In the genomic region with DNA sequence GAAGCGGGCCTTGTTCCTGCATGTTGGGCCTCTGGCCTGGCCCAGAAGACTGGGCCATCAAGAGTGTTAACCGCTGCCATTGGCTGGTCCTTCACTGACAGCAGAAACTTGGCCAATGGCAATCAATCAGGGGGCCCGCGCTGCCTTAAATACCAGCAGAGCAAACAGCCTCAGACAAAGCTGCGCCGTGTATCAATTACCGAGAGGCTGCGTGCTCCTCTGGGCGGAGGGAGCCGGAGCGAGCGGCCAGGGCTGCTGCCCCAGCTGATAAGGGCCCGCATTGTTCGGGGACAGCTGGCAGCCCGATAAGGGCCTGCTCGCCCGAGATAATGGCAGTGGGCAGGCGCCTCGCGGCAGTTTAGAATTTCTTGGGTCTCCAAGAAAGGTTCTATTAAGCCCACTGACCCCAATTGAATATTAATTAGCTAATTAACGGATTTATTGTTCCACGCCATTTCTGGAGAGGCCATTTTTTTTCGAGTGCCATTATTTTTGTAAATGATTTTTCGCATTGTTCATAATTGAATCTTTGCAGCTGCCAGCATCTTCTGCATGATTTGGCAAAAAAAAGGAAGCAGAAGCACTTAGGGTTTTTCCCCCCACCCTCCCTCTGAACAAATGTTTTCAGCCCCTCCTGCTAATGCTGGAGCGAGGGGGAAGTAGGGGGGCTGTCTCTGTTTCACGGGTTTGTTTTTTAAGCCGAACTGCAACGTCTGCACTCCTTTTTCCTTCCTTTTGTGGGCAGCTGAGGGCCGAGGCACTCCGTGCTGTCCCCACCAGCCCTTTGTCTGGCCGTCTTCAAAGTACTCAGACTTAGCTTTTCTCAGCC, we compare ENCODE assay signal across 11 cellular contexts. TPM values are rescaled to one million over a fixed set of nuclear protein-coding genes. Genes with fewer than 3 reads are reported as not detected.
A peak's percentile ranks its signal among the peaks of the same experiment; 100 is the strongest.
DNase-seq lines count a peak whose midpoint lies in the region; ATAC-seq and TF ChIP-seq lines count a peak whose summit lies in the region.
"Had no signal": no experiment of that assay in that cellular context is flagged by ENCODE, and none has a peak within 500 bp of the region (broad histone marks: within the 10 kb centered on the region; RNA-seq: fewer than 3 reads in every experiment).

No MANE protein-coding gene starts in this region.

- H3K27ac Mint-ChIP-seq in WTC11 (no peak overlapping the region), immature natural killer cell (no peak overlapping the region)
- H3K27ac Mint-ChIP-seq: activated naive CD4-positive, alpha-beta T cell treated with anti-CD3 and anti-CD28 coated beads, Interleukin-2, amount 50 U/mL, for 72 hours had no signal

- H3K27me3 Mint-ChIP-seq in WTC11 (ENCODE audit: low read depth) (no peaks in the 10 kb centered on the region), immature natural killer cell (ENCODE audit: low read depth in 3 of 3) (peaks cover 4 to 16% (median 8%) of the 10 kb centered on the region in 3 donors)

- H3K36me3 Mint-ChIP-seq in WTC11 (no peaks in the 10 kb centered on the region), immature natural killer cell (no peaks in the 10 kb centered on the region)
- H3K36me3 Mint-ChIP-seq: activated naive CD4-positive, alpha-beta T cell treated with anti-CD3 and anti-CD28 coated beads, Interleukin-2, amount 50 U/mL, for 72 hours had no signal

- no peaks in the 10 kb centered on the region for H3K9me3 Mint-ChIP-seq in WTC11
- no peaks in the 10 kb centered on the region for H3K9me3 Mint-ChIP-seq in immature natural killer cell
- H3K9me3 Mint-ChIP-seq: activated naive CD4-positive, alpha-beta T cell treated with anti-CD3 and anti-CD28 coated beads, Interleukin-2, amount 50 U/mL, for 72 hours had no signal

- TF ChIP-seq CTCF in WTC11 (IDR thresholded peaks at IDR 0.05) = no peak

- no peak overlapping the region for H3K4me3 ChIP-seq in skin epidermis

- POLR2A ChIA-PET in WTC11 (lab: Charles Lee) = no interaction called here

- peak; percentile 74 for ATAC-seq in WTC11
- no peak for ATAC-seq in GM21367 (IDR thresholded peaks at IDR 0.05; ENCODE audit: unreplicated experiment)
- no peak for ATAC-seq in esophagus mucosa
- ATAC-seq in GM19463 (IDR thresholded peaks at IDR 0.05; ENCODE audit: unreplicated experiment) = no peak
- ATAC-seq: activated naive CD4-positive, alpha-beta T cell treated with anti-CD3 and anti-CD28 coated beads, Interleukin-2, amount 50 U/mL, for 72 hours had no signal

- H3K4me3 Mint-ChIP-seq in WTC11 (no peak overlapping the region), immature natural killer cell (peak overlapping the region in 2 of 5 donors; percentile 27 to 48)

- CTCF ChIA-PET in WTC11 (lab: Charles Lee) = interaction anchor here (1.0 to 4.8 kb wide), 7 partner anchors 11 to 360 kb away, joined by 3 to 27 read pairs (median 4); a partner anchor contains a TSS

- peak overlapping the region in 13 of 21 experiments; percentile 9 to 83 (median 61) for H3K27ac ChIP-seq in skin epidermis

- DNase-seq in NCI-H1092 (lab: John Stamatoyannopoulos, UW) = peak; percentile 89
- no peak for DNase-seq in WTC11 (ENCODE audit: low spot score)
- peak in 44 of 51 donors; percentile 11 to 81 (median 60) for DNase-seq in hypothalamus (lab: John Stamatoyannopoulos, UW)
- no peak for DNase-seq in immature natural killer cell
- DNase-seq: NCI-H187 had no signal

- H3K4me1 Mint-ChIP-seq in WTC11 (peaks cover 22% of the 10 kb centered on the region), immature natural killer cell (peaks cover 4 to 5% of the 10 kb centered on the region in 2 donors)

TF ChIP-seq in WTC11, 78 proteins besides CTCF, POLR2A, EP300 and RAD21:
- TF ChIP-seq HMGA2 (CRISPR knock-in tag; IDR thresholded peaks at IDR 0.05) (no peak), ZNF232 (CRISPR knock-in tag; IDR thresholded peaks at IDR 0.05) (no peak), FOXJ3 (CRISPR knock-in tag; IDR thresholded peaks at IDR 0.05; ENCODE audit: borderline replicate concordance) (no peak), ZNF396 (CRISPR knock-in tag; IDR thresholded peaks at IDR 0.05; ENCODE audit: borderline replicate concordance) (no peak), ZNF317 (CRISPR knock-in tag; IDR thresholded peaks at IDR 0.05; ENCODE audit: borderline replicate concordance, low read depth) (no peak), SMAD3 (CRISPR knock-in tag; IDR thresholded peaks at IDR 0.05; ENCODE audit: borderline replicate concordance) (no peak)
- TF ChIP-seq, protein P1, sequence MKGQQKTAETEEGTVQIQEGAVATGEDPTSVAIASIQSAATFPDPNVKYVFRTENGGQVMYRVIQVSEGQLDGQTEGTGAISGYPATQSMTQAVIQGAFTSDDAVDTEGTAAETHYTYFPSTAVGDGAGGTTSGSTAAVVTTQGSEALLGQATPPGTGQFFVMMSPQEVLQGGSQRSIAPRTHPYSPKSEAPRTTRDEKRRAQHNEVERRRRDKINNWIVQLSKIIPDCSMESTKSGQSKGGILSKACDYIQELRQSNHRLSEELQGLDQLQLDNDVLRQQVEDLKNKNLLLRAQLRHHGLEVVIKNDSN (CRISPR knock-in tag; IDR thresholded peaks at IDR 0.05) = no peak
TF ChIP-seq in WTC11: peak in this region for 0.

RNA-seq across cellular contexts. Expression of a gene that starts 37.6 kb away (rescaled TPM):
- 15.0 to 17.6 TPM (median 15.7 TPM) in 3 replicates for total RNA-seq in WTC11 (2021)
- total RNA-seq in esophagus mucosa = 4.7 TPM
- polyA plus RNA-seq in immature natural killer cell = under 1 TPM in 1 of 3 donors, not detected in 2; 0.44 TPM

RNA-seq across cellular contexts. Expression of a gene that starts 57.2 kb away (rescaled TPM):
- total RNA-seq in WTC11 (2021) (0.39 to 0.44 TPM (median 0.44 TPM) in 3 replicates), esophagus mucosa (not detected)
- not detected for polyA plus RNA-seq in immature natural killer cell
- total RNA-seq: activated naive CD4-positive, alpha-beta T cell treated with anti-CD3 and anti-CD28 coated beads, Interleukin-2, amount 50 U/mL, for 72 hours; urinary bladder had no signal

Comparison
In these comparisons a context has a peak if more than half of its experiments do, and no peak if none do; other contexts are left out.
1. DNase-seq: peak in NCI-H1092 (single experiment) and hypothalamus (44 of 51); none in WTC11 (single experiment) and immature natural killer cell (0 of 3).